Comparison of ENCODE assay signal across 16 cellular contexts in genomic region chr17:15663691-15664090, GRCh38. TPM values are rescaled to one million over a fixed set of nuclear protein-coding genes. Genes with fewer than 3 reads are reported as not detected.
DNase-seq lines count a peak whose midpoint lies in the region; TF ChIP-seq lines count a peak whose summit lies in the region.
"Had no signal": no experiment of that assay in that cellular context is flagged by ENCODE, and none has a peak within 500 bp of the region (broad histone marks: within the 10 kb centered on the region; RNA-seq: fewer than 3 reads in every experiment).

No MANE protein-coding gene starts in this region.

- TF ChIP-seq CTCF in neural crest cell (conservative IDR thresholded peaks at IDR 0.05), result no peak

- H3K27ac Mint-ChIP-seq in neural crest cell (ENCODE audit: unreplicated experiment) (peak overlapping the region; percentile 13), immature natural killer cell (no peak overlapping the region)
- H3K27ac Mint-ChIP-seq: CD4-positive, alpha-beta memory T cell; HFFc6 had no signal

- H3K9me3 Mint-ChIP-seq in neural crest cell (no peaks in the 10 kb centered on the region), immature natural killer cell (no peaks in the 10 kb centered on the region)
- H3K9me3 Mint-ChIP-seq: CD4-positive, alpha-beta memory T cell; HFFc6 had no signal

- DNase-seq in ecto neural progenitor cell (ENCODE audit: low spot score), result peak; percentile 36
- peak; percentile 32 for DNase-seq in islet precursor cell
- DNase-seq in neural crest cell (ENCODE audit: low read depth, low spot score), result no peak
- DNase-seq in immature natural killer cell, result no peak
- DNase-seq in NCI-H345 treated with DMSO at 0.1 percent for 48 hours (lab: John Stamatoyannopoulos, UW; ENCODE audit: unreplicated experiment), result no peak
- no peak for DNase-seq in hypothalamus (lab: John Stamatoyannopoulos, UW)
- DNase-seq: C1 segment of cervical spinal cord; Calu3; CD4-positive, alpha-beta memory T cell; COR-L47; DMS53; DMS79 treated with DMSO at 0.1 percent for 48 hours; GF-D8; GOT3; HFFc6 had no signal

- no peaks in the 10 kb centered on the region for H3K4me1 Mint-ChIP-seq in neural crest cell
- no peaks in the 10 kb centered on the region for H3K4me1 Mint-ChIP-seq in immature natural killer cell

- H3K36me3 Mint-ChIP-seq in neural crest cell (ENCODE audit: low read depth) (peaks cover 24% of the 10 kb centered on the region), immature natural killer cell (peaks cover 0 to 21% (median 18%) of the 10 kb centered on the region in 3 donors)

- H3K4me3 Mint-ChIP-seq in neural crest cell (no peak overlapping the region), immature natural killer cell (no peak overlapping the region)
- H3K4me3 Mint-ChIP-seq: CD4-positive, alpha-beta memory T cell; HFFc6 had no signal

- no peaks in the 10 kb centered on the region for H3K27me3 Mint-ChIP-seq in neural crest cell (ENCODE audit: low read depth)
- H3K27me3 Mint-ChIP-seq in immature natural killer cell (ENCODE audit: low read depth in 3 of 3), result no peaks in the 10 kb centered on the region
- H3K27me3 Mint-ChIP-seq: CD4-positive, alpha-beta memory T cell had no signal

RNA-seq across cellular contexts. Expression of gene TRIM16, which starts 20.4 kb away (rescaled TPM):
- total RNA-seq in neural crest cell, result 31.8 and 34.8 TPM in 2 replicates
- 1 to 10 TPM; 1.8 to 5.0 (median 3.1) TPM for polyA plus RNA-seq in immature natural killer cell

RNA-seq across cellular contexts. Expression of gene ZNF286A, which starts 35.9 kb away (rescaled TPM):
- total RNA-seq in neural crest cell, result 128 and 130 TPM in 2 replicates
- polyA plus RNA-seq in immature natural killer cell, result 10 to 100 TPM in 2 of 3 donors, 1 to 10 TPM in 1; 7.0 to 17.2 (median 11.9) TPM

RNA-seq across cellular contexts. Expression of gene FBXW10B, which starts 44.2 kb away (rescaled TPM):
- 0.55 and 0.82 TPM in 2 replicates for total RNA-seq in neural crest cell
- not detected for polyA plus RNA-seq in immature natural killer cell
- total RNA-seq: G401 had no signal
- polyA plus RNA-seq: CD4-positive, alpha-beta memory T cell had no signal

Comparison
In these comparisons a context has a peak if more than half of its experiments do, and no peak if none do; other contexts are left out.
1. DNase-seq: peak in ecto neural progenitor cell (single experiment) and islet precursor cell (single experiment); none in neural crest cell (single experiment), immature natural killer cell (0 of 3), NCI-H345 treated with DMSO at 0.1 percent for 48 hours (single experiment) and hypothalamus (0 of 51).